Comparison of ENCODE assay signal across 8 cellular contexts in genomic region chr3:78178209-78178608, GRCh38.
"Had no signal": no experiment of that assay in that cellular context is flagged by ENCODE, and none has a peak within 500 bp of the region (broad histone marks: within the 10 kb centered on the region; RNA-seq: fewer than 3 reads in every experiment).

No MANE protein-coding gene starts in this region.

- DNase-seq: IMR-90, KBM-7, KG1 had no signal

- H3K9ac ChIP-seq: KMS-11 had no signal

- H3K4me3 Mint-ChIP-seq: IgD-negative memory B cell had no signal

- H3K4me1 Mint-ChIP-seq: IgD-negative memory B cell had no signal

- H3K4me3 ChIP-seq: K562 had no signal

- H3K4me2 ChIP-seq: KMS-11 had no signal

- H3K27ac Mint-ChIP-seq: IgD-negative memory B cell had no signal

- ATAC-seq: HepG2, K562 had no signal

- H3K27me3 Mint-ChIP-seq: IgD-negative memory B cell had no signal

- H3K36me3 Mint-ChIP-seq: IgD-negative memory B cell had no signal

- H3K27ac ChIP-seq: HL-60, KMS-11 had no signal
